8 cellular contexts compared by ENCODE assay signal in the genomic region with DNA sequence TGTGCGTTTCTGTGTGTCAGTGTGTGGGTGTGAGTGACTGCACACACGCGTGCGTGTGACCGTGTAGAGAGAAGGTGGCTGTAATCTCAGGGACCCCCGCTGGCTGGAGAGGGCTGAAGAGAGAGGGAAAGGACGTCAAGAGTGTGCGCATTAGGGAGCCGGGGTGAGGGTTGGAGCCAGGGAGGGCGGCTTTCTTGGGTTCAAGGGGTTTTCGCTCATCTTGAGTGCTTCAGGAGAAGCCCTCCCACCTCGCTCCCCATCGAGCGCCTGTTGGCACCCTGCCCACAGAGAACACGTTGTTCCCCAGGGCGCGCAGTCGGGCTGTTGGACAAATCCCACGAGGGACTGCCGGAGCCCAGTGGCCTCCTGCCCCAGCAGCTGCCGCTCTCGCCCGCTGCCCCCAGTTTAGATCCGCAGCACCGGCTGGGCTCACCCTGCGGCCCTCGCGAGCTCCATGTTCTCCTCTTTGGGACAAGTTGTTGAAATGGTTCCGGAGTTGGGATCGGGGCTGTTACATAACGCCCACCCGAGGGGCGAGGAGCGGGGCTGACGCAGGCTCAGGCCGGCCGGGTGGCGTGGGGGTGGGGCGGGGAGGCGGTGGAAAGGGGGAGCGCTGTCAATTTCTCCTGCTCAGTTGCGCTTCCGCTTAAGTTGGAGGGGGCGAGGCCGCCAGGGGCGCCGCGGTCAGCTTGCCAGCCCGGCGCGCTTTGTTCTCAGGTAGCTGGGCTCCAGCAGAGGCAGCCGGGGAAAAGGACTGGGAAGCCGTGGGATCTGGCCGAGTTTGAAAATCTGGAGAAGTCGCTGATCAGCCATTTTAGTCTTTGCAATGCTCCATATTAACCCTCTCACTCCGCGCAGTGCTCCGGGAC. TPM values are rescaled to one million over a fixed set of nuclear protein-coding genes. Genes with fewer than 3 reads are reported as not detected.
DNase-seq lines count a peak whose midpoint lies in the region; ATAC-seq and TF ChIP-seq lines count a peak whose summit lies in the region.

No MANE protein-coding gene starts in this region.

- no peak overlapping the region for H3K27ac ChIP-seq in esophagus squamous epithelium
- no peak overlapping the region for H3K27ac ChIP-seq in ovary

- H3K27me3 ChIP-seq in esophagus squamous epithelium (peaks cover 6 to 66% (median 15%) of the 10 kb centered on the region in 4 donors), ovary (no peaks in the 10 kb centered on the region)

- TF ChIP-seq POLR2A in esophagus squamous epithelium (IDR thresholded peaks at IDR 0.05) = no peak
- TF ChIP-seq POLR2A in ovary (IDR thresholded peaks at IDR 0.05) = no peak

- intact Hi-C loops in esophagus squamous epithelium (cut with DNase I) (no loop called here), ovary (cut with DNase I) (loop anchor here in 1 of 4 donors (10.0 kb wide), 1 partner anchor 753 kb away; no protein-coding TSS in a partner anchor)

- TF ChIP-seq CTCF in esophagus squamous epithelium (IDR thresholded peaks at IDR 0.05) = no peak
- TF ChIP-seq CTCF in ovary (IDR thresholded peaks at IDR 0.05) = no peak

- H3K36me3 ChIP-seq in esophagus squamous epithelium = no peaks in the 10 kb centered on the region
- H3K36me3 ChIP-seq in ovary = no peaks in the 10 kb centered on the region

- 6 to 15% methylated on average over 15 to 18 of the region's 58 CpGs for WGBS in esophagus squamous epithelium, 2 donors
- WGBS in ovary, 3 donors = 1 to 2% (median 1%) methylated on average over 52 to 58 of the region's 58 CpGs

- no peak for TF ChIP-seq EP300 in ovary (IDR thresholded peaks at IDR 0.05)

- H3K4me1 ChIP-seq in esophagus squamous epithelium (peaks cover 4 to 25% (median 4%) of the 10 kb centered on the region in 3 donors), ovary (ENCODE audit: insufficient read depth) (peaks cover 1% of the 10 kb centered on the region)

- no peak for ATAC-seq in GM21528 (IDR thresholded peaks at IDR 0.05; ENCODE audit: low FRiP score, unreplicated experiment)
- no peak for ATAC-seq in HG03469 (IDR thresholded peaks at IDR 0.05; ENCODE audit: unreplicated experiment)

- H3K4me3 ChIP-seq in esophagus squamous epithelium (peak overlapping the region; percentile 9 to 60 (median 26)), ovary (peak overlapping the region; percentile 38)

- peak; percentile 49 for DNase-seq in Daoy (ENCODE audit: low read depth)
- DNase-seq in NCI-H446 treated with DMSO at 0.1 percent for 48 hours (lab: John Stamatoyannopoulos, UW) = peak; percentile 67
- no peak for DNase-seq in esophagus squamous epithelium (lab: John Stamatoyannopoulos, UW)
- DNase-seq in ovary = no peak
- no peak for DNase-seq in NCI-H128 (lab: John Stamatoyannopoulos, UW; ENCODE audit: unreplicated experiment)
- DNase-seq in GDM1 (lab: John Stamatoyannopoulos, UW) = no peak

- H3K9me3 ChIP-seq in esophagus squamous epithelium (no peaks in the 10 kb centered on the region), ovary (peaks cover 0 to 7% of the 10 kb centered on the region in 2 donors)

RNA-seq across cellular contexts. Expression of a gene that starts 1.6 kb away (rescaled TPM):
- 0.17 TPM in 1 of 2 replicates, not detected in the other for total RNA-seq in Daoy (2014; rRNA removed; shearing (Covaris generic))
- total RNA-seq in esophagus squamous epithelium (under 1 TPM in 1 of 4 donors, not detected in 3; 0.76 TPM), ovary (1 to 10 TPM in 2 of 7 donors, under 1 TPM in 3, not detected in 2; 0.08 to 4.8 (median 1.00) TPM)
- polyA plus RNA-seq in ovary = 1 to 10 TPM in 1 of 2 donors, under 1 TPM in 1; 0.04 to 3.6 TPM

Comparison
In these comparisons a context has a peak if more than half of its experiments do, and no peak if none do; other contexts are left out.
1. DNase-seq: peak in Daoy (single experiment) and NCI-H446 treated with DMSO at 0.1 percent for 48 hours (single experiment); none in esophagus squamous epithelium (single experiment), ovary (0 of 5), NCI-H128 (single experiment) and GDM1 (single experiment).